Comparison of ENCODE assay signal across 8 cellular contexts in genomic region chr17:36183001-36183810, GRCh38. TPM values are rescaled to one million over a fixed set of nuclear protein-coding genes. Genes with fewer than 3 reads are reported as not detected.
A peak's percentile ranks its signal among the peaks of the same experiment; 100 is the strongest.
DNase-seq lines count a peak whose midpoint lies in the region; ATAC-seq, FAIRE-seq and TF ChIP-seq lines count a peak whose summit lies in the region.

No MANE protein-coding gene starts in this region.

- H3K4me1 ChIP-seq in MM.1S (ENCODE audit: low read length) (peaks cover 26% of the 10 kb centered on the region), small intestine (ENCODE audit: control insufficient read depth in 2 of 2, insufficient read depth in 1 of 2, low read depth in 1 of 2, low read length in 1 of 2) (no peaks in the 10 kb centered on the region)

- peak overlapping the region; percentile 60 to 82 (median 74) for H3K4me3 Mint-ChIP-seq in brain

- H3K36me3 ChIP-seq in MM.1S (replicated peaks; ENCODE audit: insufficient read depth, low read length) (no peaks in the 10 kb centered on the region), small intestine (ENCODE audit: control insufficient read depth in 2 of 2, insufficient read depth in 2 of 2, low read length in 2 of 2) (no peaks in the 10 kb centered on the region)

- DNase-seq in stimulated activated naive CD4-positive, alpha-beta T cell treated with Interleukin-2 at 50 U/mL for 16 hours (lab: John Stamatoyannopoulos, UW): peak; percentile 12
- DNase-seq in stimulated activated naive CD4-positive, alpha-beta T cell (lab: John Stamatoyannopoulos, UW): no peak
- DNase-seq in MM.1S (peak; percentile 87), iPS-NIHi7 (ENCODE audit: extremely low spot score) (peak; percentile 87), small intestine (peak; percentile 37), KBM-7 (no peak)

- ATAC-seq in HG03469 (IDR thresholded peaks at IDR 0.05; ENCODE audit: unreplicated experiment): no peak

- peaks cover 10% of the 10 kb centered on the region for H3K4me1 Mint-ChIP-seq in brain

- H3K9me2 ChIP-seq in MM.1S (replicated peaks; ENCODE audit: insufficient read depth, low read length): no peaks in the 10 kb centered on the region

- TF ChIP-seq CTCF in MM.1S (IDR thresholded peaks at IDR 0.05; ENCODE audit: low read length) (peak; percentile 12; the same call in 1 of the 2 replicates), brain (conservative IDR thresholded peaks at IDR 0.05) (peak in 1 of 2 experiments; percentile 16)

- peaks cover 0 to 6% (median 0%) of the 10 kb centered on the region in 5 experiments for H3K9me3 Mint-ChIP-seq in brain

- H3K9me3 ChIP-seq in MM.1S (replicated peaks; ENCODE audit: insufficient read depth, low read length): no peaks in the 10 kb centered on the region
- H3K9me3 ChIP-seq in small intestine (ENCODE audit: control insufficient read depth, low read depth): no peaks in the 10 kb centered on the region

- no peak overlapping the region for H3K27ac Mint-ChIP-seq in brain

- H3K4me3 ChIP-seq in MM.1S (ENCODE audit: low read length): peak overlapping the region; percentile 67
- peak overlapping the region; percentile 56 to 66 for H3K4me3 ChIP-seq in small intestine (ENCODE audit: low read depth in 1 of 2, low read length in 2 of 2)

- peaks cover 66% of the 10 kb centered on the region for H3K27me3 Mint-ChIP-seq in brain

- H3K36me3 Mint-ChIP-seq in brain: no peaks in the 10 kb centered on the region

- 0 to 2% (median 2%) methylated on average over 20 to 72 of the region's 72 CpGs for WGBS in small intestine, 3 donors

- H3K9ac ChIP-seq in MM.1S (ENCODE audit: low read length): peak overlapping the region; percentile 81

- H3K79me2 ChIP-seq in MM.1S (ENCODE audit: low read length): peaks cover 36% of the 10 kb centered on the region

- peak overlapping the region; percentile 66 for H3K4me2 ChIP-seq in MM.1S (ENCODE audit: low read depth, low read length)

- no peaks in the 10 kb centered on the region for H3K27me3 ChIP-seq in MM.1S (replicated peaks; ENCODE audit: insufficient read depth, low read length)
- no peaks in the 10 kb centered on the region for H3K27me3 ChIP-seq in small intestine (ENCODE audit: control insufficient read depth in 2 of 2, insufficient read depth in 2 of 2, low read length in 2 of 2)

- H4K20me1 ChIP-seq in MM.1S (ENCODE audit: insufficient read depth, low read length): no peaks in the 10 kb centered on the region

- peak overlapping the region; percentile 53 for H3K27ac ChIP-seq in MM.1S (ENCODE audit: low read length)
- peak overlapping the region; percentile 68 to 74 for H3K27ac ChIP-seq in small intestine (ENCODE audit: low read depth in 1 of 2, low read length in 1 of 2)

- peak overlapping the region; percentile 45 for H2AFZ ChIP-seq in MM.1S (ENCODE audit: low read length)

- H3F3A ChIP-seq in MM.1S (ENCODE audit: insufficient read depth, low read length): peaks cover 20% of the 10 kb centered on the region

- FAIRE-seq in small intestine (lab: Jason Lieb, UNC): no peak

- in situ Hi-C loops in KBM-7 (cut with MboI; ENCODE audit: low pct_unique_long_range_greater_than_20kb, low sequenced_read_pairs): no loop called here

RNA-seq across cellular contexts. Expression of gene TBC1D3B, which starts 6.8 kb away (rescaled TPM):
- polyA plus RNA-seq in brain (ENCODE audit: insufficient read depth, low read depth, low replicate concordance): 1.6 TPM
- 1 to 10 TPM; 1.8 to 6.5 (median 3.1) TPM for polyA plus RNA-seq in small intestine

RNA-seq across cellular contexts. Expression of gene CCL3L1, which starts 13.4 kb away (rescaled TPM):
- polyA plus RNA-seq in brain (ENCODE audit: insufficient read depth, low read depth, low replicate concordance): not detected
- 1 to 10 TPM in 1 of 3 donors, under 1 TPM in 1, not detected in 1; 0.15 to 1.9 TPM for polyA plus RNA-seq in small intestine

RNA-seq across cellular contexts. Expression of gene CCL4L2, which starts 27.7 kb away (rescaled TPM):
- polyA plus RNA-seq in brain (ENCODE audit: insufficient read depth, low read depth, low replicate concordance): not detected
- 1 to 10 TPM in 1 of 3 donors, under 1 TPM in 1, not detected in 1; 0.43 to 5.9 TPM for polyA plus RNA-seq in small intestine

Comparison
In these comparisons a context has a peak if more than half of its experiments do, and no peak if none do; other contexts are left out.
1. DNase-seq: peak in stimulated activated naive CD4-positive, alpha-beta T cell treated with Interleukin-2 at 50 U/mL for 16 hours (single experiment), MM.1S (single experiment), iPS-NIHi7 (single experiment) and small intestine (single experiment); none in stimulated activated naive CD4-positive, alpha-beta T cell (0 of 6) and KBM-7 (single experiment).